In genomic region chr20:38926142-38926933, GRCh38 we compare ENCODE assay signal across 1 cellular context.
TF ChIP-seq lines count a peak whose summit lies in the region.

A gene with protein sequence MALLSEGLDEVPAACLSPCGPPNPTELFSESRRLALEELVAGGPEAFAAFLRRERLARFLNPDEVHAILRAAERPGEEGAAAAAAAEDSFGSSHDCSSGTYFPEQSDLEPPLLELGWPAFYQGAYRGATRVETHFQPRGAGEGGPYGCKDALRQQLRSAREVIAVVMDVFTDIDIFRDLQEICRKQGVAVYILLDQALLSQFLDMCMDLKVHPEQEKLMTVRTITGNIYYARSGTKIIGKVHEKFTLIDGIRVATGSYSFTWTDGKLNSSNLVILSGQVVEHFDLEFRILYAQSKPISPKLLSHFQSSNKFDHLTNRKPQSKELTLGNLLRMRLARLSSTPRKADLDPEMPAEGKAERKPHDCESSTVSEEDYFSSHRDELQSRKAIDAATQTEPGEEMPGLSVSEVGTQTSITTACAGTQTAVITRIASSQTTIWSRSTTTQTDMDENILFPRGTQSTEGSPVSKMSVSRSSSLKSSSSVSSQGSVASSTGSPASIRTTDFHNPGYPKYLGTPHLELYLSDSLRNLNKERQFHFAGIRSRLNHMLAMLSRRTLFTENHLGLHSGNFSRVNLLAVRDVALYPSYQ (plus strand): TSS chr20:38926417. CDS start chr20:38926443, 26 bp downstream.

TF ChIP-seq in HepG2, 621 proteins besides CTCF, POLR2A, EP300 and RAD21 (continued from another document and continues in another):
- TF ChIP-seq HNF1B (CRISPR knock-in tag; IDR thresholded peaks at IDR 0.05) (peak; percentile 85), ZZZ3 (CRISPR knock-in tag; IDR thresholded peaks at IDR 0.05; ENCODE audit: borderline replicate concordance) (no peak), ZKSCAN5 (CRISPR knock-in tag; IDR thresholded peaks at IDR 0.05) (0 out of 2 replicates have a peak, but pooled peaks have one; percentile 12), ZBTB39 (CRISPR knock-in tag; IDR thresholded peaks at IDR 0.05) (peak; percentile 85; the same call in 1 of the 2 replicates), ZNF556 (CRISPR knock-in tag; IDR thresholded peaks at IDR 0.05; ENCODE audit: borderline replicate concordance) (peak; percentile 94; the same call in 1 of the 2 replicates), CBX2 (IDR thresholded peaks at IDR 0.05; ENCODE audit: low read depth, low read length) (no peak), CBX2 (CRISPR knock-in tag; IDR thresholded peaks at IDR 0.05; ENCODE audit: low read depth) (0 out of 2 replicates have a peak, but pooled peaks have one; percentile 65), ZNF788 (CRISPR knock-in tag; IDR thresholded peaks at IDR 0.05; ENCODE audit: borderline replicate concordance) (peak; percentile 98), THRA (CRISPR knock-in tag; IDR thresholded peaks at IDR 0.05; ENCODE audit: borderline replicate concordance) (peak; percentile 89; the same call in 1 of the 2 replicates), ZNF724P (CRISPR knock-in tag; IDR thresholded peaks at IDR 0.05; ENCODE audit: borderline replicate concordance) (0 out of 2 replicates have a peak, but pooled peaks have one; percentile 82), MTERF4 (CRISPR knock-in tag; IDR thresholded peaks at IDR 0.05) (peak; percentile 89), POGZ (CRISPR knock-in tag; IDR thresholded peaks at IDR 0.05) (peak; percentile 100), TBP (CRISPR knock-in tag; IDR thresholded peaks at IDR 0.05) (no peak; the same call in 1 of the 2 replicates), PHF21A (CRISPR knock-in tag; IDR thresholded peaks at IDR 0.05) (peak; percentile 94), CBFB (CRISPR knock-in tag; IDR thresholded peaks at IDR 0.05) (peak; percentile 68; the same call in 1 of the 2 replicates), JUN (CRISPR knock-in tag; IDR thresholded peaks at IDR 0.05) (peak; percentile 84; the same call in 1 of the 2 replicates), ZNF891 (CRISPR knock-in tag; IDR thresholded peaks at IDR 0.05) (peak; percentile 98), SALL1 (CRISPR knock-in tag; IDR thresholded peaks at IDR 0.05) (peak; percentile 94), DMAP1 (CRISPR knock-in tag; IDR thresholded peaks at IDR 0.05) (peak; percentile 98), TSC22D2 (CRISPR knock-in tag; IDR thresholded peaks at IDR 0.05; ENCODE audit: borderline replicate concordance) (peak; percentile 71; the same call in 1 of the 2 replicates), ZNF546 (CRISPR knock-in tag; conservative IDR thresholded peaks at IDR 0.05) (peak; percentile 94), ZNF280B (CRISPR knock-in tag; IDR thresholded peaks at IDR 0.05; ENCODE audit: borderline replicate concordance) (peak; percentile 19; the same call in 1 of the 2 replicates), ZBTB7B (CRISPR knock-in tag; IDR thresholded peaks at IDR 0.05) (no peak), SIX1 (CRISPR knock-in tag; IDR thresholded peaks at IDR 0.05; ENCODE audit: borderline replicate concordance) (no peak), ZSCAN22 (CRISPR knock-in tag; IDR thresholded peaks at IDR 0.05) (peak; percentile 54; the same call in 1 of the 2 replicates), ZNF484 (CRISPR knock-in tag; IDR thresholded peaks at IDR 0.05; ENCODE audit: borderline replicate concordance, low read depth) (0 out of 2 replicates have a peak, but pooled peaks have one; percentile 38), ZNF547 (CRISPR knock-in tag; IDR thresholded peaks at IDR 0.05) (peak; percentile 96), RCOR2 (CRISPR knock-in tag; IDR thresholded peaks at IDR 0.05) (peak; percentile 100), MED1 (CRISPR knock-in tag; IDR thresholded peaks at IDR 0.05) (peak; percentile 74), KAT7 (CRISPR knock-in tag; IDR thresholded peaks at IDR 0.05; ENCODE audit: borderline replicate concordance) (peak; percentile 96), RNF2 (conservative IDR thresholded peaks at IDR 0.05; ENCODE audit: low read depth) (peak; percentile 66), ZBTB46 (CRISPR knock-in tag; IDR thresholded peaks at IDR 0.05; ENCODE audit: borderline replicate concordance) (no peak), FOSL1 (CRISPR knock-in tag; IDR thresholded peaks at IDR 0.05; ENCODE audit: borderline replicate concordance) (peak; percentile 51; the same call in 1 of the 2 replicates), GLI4 (CRISPR knock-in tag; IDR thresholded peaks at IDR 0.05; ENCODE audit: borderline replicate concordance) (peak; percentile 94; the same call in 1 of the 2 replicates), ZNF839 (CRISPR knock-in tag; IDR thresholded peaks at IDR 0.05; ENCODE audit: borderline replicate concordance) (peak; percentile 97)
- TF ChIP-seq, protein P1, sequence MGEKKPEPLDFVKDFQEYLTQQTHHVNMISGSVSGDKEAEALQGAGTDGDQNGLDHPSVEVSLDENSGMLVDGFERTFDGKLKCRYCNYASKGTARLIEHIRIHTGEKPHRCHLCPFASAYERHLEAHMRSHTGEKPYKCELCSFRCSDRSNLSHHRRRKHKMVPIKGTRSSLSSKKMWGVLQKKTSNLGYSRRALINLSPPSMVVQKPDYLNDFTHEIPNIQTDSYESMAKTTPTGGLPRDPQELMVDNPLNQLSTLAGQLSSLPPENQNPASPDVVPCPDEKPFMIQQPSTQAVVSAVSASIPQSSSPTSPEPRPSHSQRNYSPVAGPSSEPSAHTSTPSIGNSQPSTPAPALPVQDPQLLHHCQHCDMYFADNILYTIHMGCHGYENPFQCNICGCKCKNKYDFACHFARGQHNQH (CRISPR knock-in tag; IDR thresholded peaks at IDR 0.05), result peak; percentile 90
- TF ChIP-seq, protein P2, sequence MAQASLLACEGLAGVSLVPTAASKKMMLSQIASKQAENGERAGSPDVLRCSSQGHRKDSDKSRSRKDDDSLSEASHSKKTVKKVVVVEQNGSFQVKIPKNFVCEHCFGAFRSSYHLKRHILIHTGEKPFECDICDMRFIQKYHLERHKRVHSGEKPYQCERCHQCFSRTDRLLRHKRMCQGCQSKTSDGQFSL (CRISPR knock-in tag; IDR thresholded peaks at IDR 0.05), result peak; percentile 60
- TF ChIP-seq, protein P3, sequence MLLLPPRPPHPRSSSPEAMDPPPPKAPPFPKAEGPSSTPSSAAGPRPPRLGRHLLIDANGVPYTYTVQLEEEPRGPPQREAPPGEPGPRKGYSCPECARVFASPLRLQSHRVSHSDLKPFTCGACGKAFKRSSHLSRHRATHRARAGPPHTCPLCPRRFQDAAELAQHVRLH (CRISPR knock-in tag; IDR thresholded peaks at IDR 0.05; ENCODE audit: borderline replicate concordance, low read depth), result peak; percentile 96; the same call in 1 of the 2 replicates
- TF ChIP-seq, protein P4, sequence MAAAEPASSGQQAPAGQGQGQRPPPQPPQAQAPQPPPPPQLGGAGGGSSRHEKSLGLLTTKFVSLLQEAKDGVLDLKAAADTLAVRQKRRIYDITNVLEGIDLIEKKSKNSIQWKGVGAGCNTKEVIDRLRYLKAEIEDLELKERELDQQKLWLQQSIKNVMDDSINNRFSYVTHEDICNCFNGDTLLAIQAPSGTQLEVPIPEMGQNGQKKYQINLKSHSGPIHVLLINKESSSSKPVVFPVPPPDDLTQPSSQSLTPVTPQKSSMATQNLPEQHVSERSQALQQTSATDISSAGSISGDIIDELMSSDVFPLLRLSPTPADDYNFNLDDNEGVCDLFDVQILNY (CRISPR knock-in tag; conservative IDR thresholded peaks at IDR 0.05), result peak; percentile 94
- TF ChIP-seq, protein P5, sequence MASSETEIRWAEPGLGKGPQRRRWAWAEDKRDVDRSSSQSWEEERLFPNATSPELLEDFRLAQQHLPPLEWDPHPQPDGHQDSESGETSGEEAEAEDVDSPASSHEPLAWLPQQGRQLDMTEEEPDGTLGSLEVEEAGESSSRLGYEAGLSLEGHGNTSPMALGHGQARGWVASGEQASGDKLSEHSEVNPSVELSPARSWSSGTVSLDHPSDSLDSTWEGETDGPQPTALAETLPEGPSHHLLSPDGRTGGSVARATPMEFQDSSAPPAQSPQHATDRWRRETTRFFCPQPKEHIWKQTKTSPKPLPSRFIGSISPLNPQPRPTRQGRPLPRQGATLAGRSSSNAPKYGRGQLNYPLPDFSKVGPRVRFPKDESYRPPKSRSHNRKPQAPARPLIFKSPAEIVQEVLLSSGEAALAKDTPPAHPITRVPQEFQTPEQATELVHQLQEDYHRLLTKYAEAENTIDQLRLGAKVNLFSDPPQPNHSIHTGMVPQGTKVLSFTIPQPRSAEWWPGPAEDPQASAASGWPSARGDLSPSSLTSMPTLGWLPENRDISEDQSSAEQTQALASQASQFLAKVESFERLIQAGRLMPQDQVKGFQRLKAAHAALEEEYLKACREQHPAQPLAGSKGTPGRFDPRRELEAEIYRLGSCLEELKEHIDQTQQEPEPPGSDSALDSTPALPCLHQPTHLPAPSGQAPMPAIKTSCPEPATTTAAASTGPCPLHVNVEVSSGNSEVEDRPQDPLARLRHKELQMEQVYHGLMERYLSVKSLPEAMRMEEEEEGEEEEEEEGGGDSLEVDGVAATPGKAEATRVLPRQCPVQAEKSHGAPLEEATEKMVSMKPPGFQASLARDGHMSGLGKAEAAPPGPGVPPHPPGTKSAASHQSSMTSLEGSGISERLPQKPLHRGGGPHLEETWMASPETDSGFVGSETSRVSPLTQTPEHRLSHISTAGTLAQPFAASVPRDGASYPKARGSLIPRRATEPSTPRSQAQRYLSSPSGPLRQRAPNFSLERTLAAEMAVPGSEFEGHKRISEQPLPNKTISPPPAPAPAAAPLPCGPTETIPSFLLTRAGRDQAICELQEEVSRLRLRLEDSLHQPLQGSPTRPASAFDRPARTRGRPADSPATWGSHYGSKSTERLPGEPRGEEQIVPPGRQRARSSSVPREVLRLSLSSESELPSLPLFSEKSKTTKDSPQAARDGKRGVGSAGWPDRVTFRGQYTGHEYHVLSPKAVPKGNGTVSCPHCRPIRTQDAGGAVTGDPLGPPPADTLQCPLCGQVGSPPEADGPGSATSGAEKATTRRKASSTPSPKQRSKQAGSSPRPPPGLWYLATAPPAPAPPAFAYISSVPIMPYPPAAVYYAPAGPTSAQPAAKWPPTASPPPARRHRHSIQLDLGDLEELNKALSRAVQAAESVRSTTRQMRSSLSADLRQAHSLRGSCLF (CRISPR knock-in tag; IDR thresholded peaks at IDR 0.05; ENCODE audit: borderline replicate concordance), result 0 out of 2 replicates have a peak, but pooled peaks have one; percentile 25
